ENCODE assay signal across 29 cellular contexts in genomic region chr16:61676740-61677139, GRCh38.
"Had no signal": no experiment of that assay in that cellular context is flagged by ENCODE, and none has a peak within 500 bp of the region (broad histone marks: within the 10 kb centered on the region; RNA-seq: fewer than 3 reads in every experiment).

No MANE protein-coding gene starts in this region.

- FAIRE-seq: urothelium cell line had no signal

- ATAC-seq: stimulated activated effector memory CD8-positive, alpha-beta T cell treated with anti-CD3 and anti-CD28 coated beads, Interleukin-12 subunit alpha, Interleukin-12 subunit beta, amount 100 ng/mL, for 72 hours; stimulated activated memory B cell treated with anti-CD40 and anti-IgM and Interleukin-4, amounts not matched to agents 10 μg/mL and 1 μg/mL and 100 μg/mL, for 72 hours; stimulated activated naive B cell treated with anti-CD40 and anti-IgM and Interleukin-4, amounts not matched to agents 10 μg/mL and 1 μg/mL and 100 μg/mL, for 72 hours; stimulated activated naive CD8-positive, alpha-beta T cell treated with anti-CD3 and anti-CD28 coated beads, Interleukin-15, amount 100 ng/mL, for 72 hours; stimulated activated naive CD8-positive, alpha-beta T cell treated with anti-CD3 and anti-CD28 coated beads, Interleukin-15, Interleukin-2, amounts not matched to agents 100 U/mL and 50 U/mL, for 24 hours; upper lobe of right lung had no signal

- H3K27ac Mint-ChIP-seq: stimulated activated effector memory CD8-positive, alpha-beta T cell treated with anti-CD3 and anti-CD28 coated beads, Interleukin-12 subunit alpha, Interleukin-12 subunit beta, amount 100 ng/mL, for 72 hours; stimulated activated memory B cell treated with anti-CD40 and anti-IgM and Interleukin-4, amounts not matched to agents 10 μg/mL and 1 μg/mL and 100 μg/mL, for 72 hours; stimulated activated naive B cell treated with anti-CD40 and anti-IgM and Interleukin-4, amounts not matched to agents 10 μg/mL and 1 μg/mL and 100 μg/mL, for 72 hours; stimulated activated naive CD8-positive, alpha-beta T cell treated with anti-CD3 and anti-CD28 coated beads, Interleukin-15, amount 100 ng/mL, for 72 hours; stimulated activated naive CD8-positive, alpha-beta T cell treated with anti-CD3 and anti-CD28 coated beads, Interleukin-15, Interleukin-2, amounts not matched to agents 100 ng/mL and 50 ng/mL, for 24 hours; type B pancreatic cell had no signal

- H3K27me3 Mint-ChIP-seq: stimulated activated memory B cell treated with anti-CD40 and anti-IgM and Interleukin-4, amounts not matched to agents 10 μg/mL and 1 μg/mL and 100 μg/mL, for 72 hours; stimulated activated naive B cell treated with anti-CD40 and anti-IgM and Interleukin-4, amounts not matched to agents 10 μg/mL and 1 μg/mL and 100 μg/mL, for 72 hours; stimulated activated naive CD8-positive, alpha-beta T cell treated with anti-CD3 and anti-CD28 coated beads, Interleukin-15, amount 100 ng/mL, for 72 hours; stimulated activated naive CD8-positive, alpha-beta T cell treated with anti-CD3 and anti-CD28 coated beads, Interleukin-15, Interleukin-2, amounts not matched to agents 100 ng/mL and 50 ng/mL, for 24 hours; type B pancreatic cell had no signal

- DNase-seq: stimulated activated CD4-positive, alpha-beta T cell treated with anti-CD3 and anti-CD28 coated beads, Interleukin-2, amount 100 ng/mL, for 48 hours; stimulated activated CD4-positive, alpha-beta T cell treated with anti-CD3 and anti-CD28 coated beads, Interleukin-4, amount 100 ng/mL, for 1 hour; stimulated activated CD4-positive, alpha-beta T cell treated with anti-CD3 and anti-CD28 coated beads, Interleukin-4, amount 100 ng/mL, for 24 hours; stimulated activated CD4-positive, alpha-beta T cell treated with anti-CD3 and anti-CD28 coated beads, Interleukin-4, amount 100 ng/mL, for 4 hours; stimulated activated CD8-positive, alpha-beta memory T cell treated with anti-CD3 and anti-CD28 coated beads, Interleukin-4, amount 100 ng/mL, for 48 hours; stimulated activated naive B cell treated with anti-CD40 and anti-IgM and Interleukin-4, amounts not matched to agents 10 μg/mL and 1 μg/mL and 100 μg/mL, for 72 hours; stimulated activated naive CD4-positive, alpha-beta T cell; stimulated activated naive CD4-positive, alpha-beta T cell treated with Interleukin-2 at 50 U/mL for 16 hours; stimulated activated naive CD8-positive, alpha-beta T cell treated with anti-CD3 and anti-CD28 coated beads, Interleukin-15, amount 100 ng/mL, for 72 hours; stimulated activated naive CD8-positive, alpha-beta T cell treated with anti-CD3 and anti-CD28 coated beads, Interleukin-15, Interleukin-2, amounts not matched to agents 100 U/mL and 50 U/mL, for 24 hours; stomach; substantia nigra; testis; thyroid gland; tibial artery; transverse colon; trophoblast cell; upper lobe of left lung; upper lobe of right lung; uterus had no signal

- H3K4me3 ChIP-seq: stomach, suprapubic skin, testis, thoracic aorta, thyroid gland, tibial artery, tibial nerve, transverse colon, upper lobe of left lung, upper lobe of right lung, uterus, vagina had no signal

- H3K36me3 ChIP-seq: stomach, suprapubic skin, thoracic aorta, thyroid gland, tibial artery, tibial nerve, transverse colon, upper lobe of left lung, upper lobe of right lung, uterus, vagina had no signal

- H3K27me3 ChIP-seq: stomach, suprapubic skin, testis, thyroid gland, tibial artery, tibial nerve, transverse colon, upper lobe of left lung, upper lobe of right lung, uterus, vagina had no signal

- H3K4me1 ChIP-seq: stomach, suprapubic skin, testis, thyroid gland, tibial artery, tibial nerve, transverse colon, upper lobe of left lung, upper lobe of right lung, uterus, vagina had no signal

- H3K9me3 ChIP-seq: suprapubic skin, testis, thoracic aorta, thyroid gland, tibial artery, tibial nerve, transverse colon, upper lobe of left lung, upper lobe of right lung, uterus, vagina had no signal

- H3K4me1 Mint-ChIP-seq: stimulated activated effector memory CD8-positive, alpha-beta T cell treated with anti-CD3 and anti-CD28 coated beads, Interleukin-12 subunit alpha, Interleukin-12 subunit beta, amount 100 ng/mL, for 72 hours; stimulated activated memory B cell treated with anti-CD40 and anti-IgM and Interleukin-4, amounts not matched to agents 10 μg/mL and 1 μg/mL and 100 μg/mL, for 72 hours; stimulated activated naive B cell treated with anti-CD40 and anti-IgM and Interleukin-4, amounts not matched to agents 10 μg/mL and 1 μg/mL and 100 μg/mL, for 72 hours; stimulated activated naive CD8-positive, alpha-beta T cell treated with anti-CD3 and anti-CD28 coated beads, Interleukin-15, amount 100 ng/mL, for 72 hours had no signal

- H3K36me3 Mint-ChIP-seq: stimulated activated effector memory CD8-positive, alpha-beta T cell treated with anti-CD3 and anti-CD28 coated beads, Interleukin-12 subunit alpha, Interleukin-12 subunit beta, amount 100 ng/mL, for 72 hours; stimulated activated memory B cell treated with anti-CD40 and anti-IgM and Interleukin-4, amounts not matched to agents 10 μg/mL and 1 μg/mL and 100 μg/mL, for 72 hours; stimulated activated naive B cell treated with anti-CD40 and anti-IgM and Interleukin-4, amounts not matched to agents 10 μg/mL and 1 μg/mL and 100 μg/mL, for 72 hours; type B pancreatic cell had no signal

- H3K27ac ChIP-seq: stomach, suprapubic skin, testis, thoracic aorta, thyroid gland, tibial artery, tibial nerve, transverse colon, upper lobe of left lung, upper lobe of right lung, uterus, vagina had no signal

- H3K9me3 Mint-ChIP-seq: type B pancreatic cell had no signal

- H3K4me3 Mint-ChIP-seq: stimulated activated effector memory CD8-positive, alpha-beta T cell treated with anti-CD3 and anti-CD28 coated beads, Interleukin-12 subunit alpha, Interleukin-12 subunit beta, amount 100 ng/mL, for 72 hours; stimulated activated memory B cell treated with anti-CD40 and anti-IgM and Interleukin-4, amounts not matched to agents 10 μg/mL and 1 μg/mL and 100 μg/mL, for 72 hours; stimulated activated naive B cell treated with anti-CD40 and anti-IgM and Interleukin-4, amounts not matched to agents 10 μg/mL and 1 μg/mL and 100 μg/mL, for 72 hours; stimulated activated naive CD8-positive, alpha-beta T cell treated with anti-CD3 and anti-CD28 coated beads, Interleukin-15, amount 100 ng/mL, for 72 hours; stimulated activated naive CD8-positive, alpha-beta T cell treated with anti-CD3 and anti-CD28 coated beads, Interleukin-15, Interleukin-2, amounts not matched to agents 100 ng/mL and 50 ng/mL, for 24 hours; type B pancreatic cell had no signal
